In the genomic region with DNA sequence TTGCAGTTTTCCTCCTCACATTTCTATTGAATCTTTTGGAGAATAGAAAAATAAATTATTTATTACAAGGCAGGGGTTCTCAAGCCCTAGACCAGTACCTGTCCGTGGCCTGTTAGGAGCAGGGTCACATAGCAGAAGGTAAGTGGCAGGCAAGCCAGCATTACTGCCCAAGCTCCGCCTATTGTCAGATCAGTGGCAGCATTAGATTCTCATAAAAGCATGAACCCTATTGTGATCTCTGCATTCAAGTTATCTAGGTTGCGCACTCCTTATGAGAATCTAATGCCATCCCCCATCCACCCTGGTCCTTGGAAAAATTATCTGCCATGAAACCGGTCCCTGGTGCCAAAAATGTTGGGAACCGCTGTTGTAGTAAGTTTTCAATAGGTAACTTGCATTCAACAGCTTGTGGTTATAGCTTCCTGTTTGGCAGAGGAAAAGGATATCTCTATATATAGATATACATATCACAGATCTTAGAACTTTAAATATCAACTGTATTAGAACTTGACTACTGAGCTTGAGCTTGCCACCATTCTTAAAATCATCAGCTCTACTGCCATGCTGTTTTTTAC, we compare ENCODE assay signal across 31 cellular contexts.
A peak's percentile ranks its signal among the peaks of the same experiment; 100 is the strongest.
DNase-seq lines count a peak whose midpoint lies in the region; ATAC-seq and TF ChIP-seq lines count a peak whose summit lies in the region.
"Had no signal": no experiment of that assay in that cellular context is flagged by ENCODE, and none has a peak within 500 bp of the region (broad histone marks: within the 10 kb centered on the region; RNA-seq: fewer than 3 reads in every experiment).

No MANE protein-coding gene starts in this region.

- peak overlapping the region; percentile 74 for H3K4me3 Mint-ChIP-seq in activated naive CD8-positive, alpha-beta T cell treated with anti-CD3 and anti-CD28 coated beads, Interleukin-2, amount 10 ng/mL, durations not matched to agents 7 days and 5 days
- H3K4me3 Mint-ChIP-seq in activated naive CD8-positive, alpha-beta T cell treated with anti-CD3 and anti-CD28 coated beads, Interleukin-2, amount 50 U/mL, for 24 hours = no peak overlapping the region
- peak overlapping the region; percentile 76 for H3K4me3 Mint-ChIP-seq in T-helper 2 cell treated with Interferon-gamma antibody and Interleukin-4, amounts not matched to agents 5 μg/mL and 100 μg/mL, for 36 hours
- H3K4me3 Mint-ChIP-seq: activated T-cell treated with anti-CD3 and anti-CD28 coated beads, Interleukin-2, amount 50 U/mL, for 72 hours; central memory CD8-positive, alpha-beta T cell; neural crest cell; stimulated activated memory B cell treated with anti-CD40 and anti-IgM and Interleukin-4, amounts not matched to agents 10 μg/mL and 1 μg/mL and 100 μg/mL, for 72 hours had no signal

- H3K9me3 Mint-ChIP-seq in activated naive CD8-positive, alpha-beta T cell treated with anti-CD3 and anti-CD28 coated beads, Interleukin-2, amount 10 ng/mL, durations not matched to agents 7 days and 5 days = peaks cover 8% of the 10 kb centered on the region
- peaks cover 5% of the 10 kb centered on the region for H3K9me3 Mint-ChIP-seq in activated naive CD8-positive, alpha-beta T cell treated with anti-CD3 and anti-CD28 coated beads, Interleukin-2, amount 50 U/mL, for 24 hours
- peaks cover 21% of the 10 kb centered on the region for H3K9me3 Mint-ChIP-seq in T-helper 2 cell treated with Interferon-gamma antibody and Interleukin-4, amounts not matched to agents 5 μg/mL and 100 μg/mL, for 36 hours

- H3K27ac Mint-ChIP-seq in activated naive CD8-positive, alpha-beta T cell treated with anti-CD3 and anti-CD28 coated beads, Interleukin-2, amount 10 ng/mL, durations not matched to agents 7 days and 5 days = peak overlapping the region; percentile 59
- H3K27ac Mint-ChIP-seq in activated naive CD8-positive, alpha-beta T cell treated with anti-CD3 and anti-CD28 coated beads, Interleukin-2, amount 50 U/mL, for 24 hours = no peak overlapping the region
- H3K27ac Mint-ChIP-seq in T-helper 2 cell treated with Interferon-gamma antibody and Interleukin-4, amounts not matched to agents 5 μg/mL and 100 μg/mL, for 36 hours = peak overlapping the region; percentile 58
- H3K27ac Mint-ChIP-seq: activated T-cell treated with anti-CD3 and anti-CD28 coated beads, Interleukin-2, amount 50 U/mL, for 72 hours; stimulated activated memory B cell treated with anti-CD40 and anti-IgM and Interleukin-4, amounts not matched to agents 10 μg/mL and 1 μg/mL and 100 μg/mL, for 72 hours had no signal

- no peak for DNase-seq in activated naive CD8-positive, alpha-beta T cell treated with anti-CD3 and anti-CD28 coated beads, Interleukin-2, amount 10 ng/mL, durations not matched to agents 7 days and 5 days
- DNase-seq in activated naive CD8-positive, alpha-beta T cell treated with anti-CD3 and anti-CD28 coated beads, Interleukin-2, amount 50 U/mL, for 24 hours = no peak
- peak; percentile 36 to 38 for DNase-seq in Kasumi-1 (lab: John Stamatoyannopoulos, UW)
- no peak for DNase-seq in T-helper 2 cell treated with Interferon-gamma antibody and Interleukin-4, amounts not matched to agents 5 μg/mL and 100 μg/mL, for 36 hours (ENCODE audit: low spot score)
- no peak for DNase-seq in dorsolateral prefrontal cortex
- DNase-seq in SK-N-DZ (ENCODE audit: low spot score) = no peak
- DNase-seq in NCI-H1694 treated with DMSO at 0.1 percent for 48 hours (lab: John Stamatoyannopoulos, UW) = no peak
- DNase-seq: activated CD4-positive, CD25-positive, alpha-beta regulatory T cell; activated naive CD4-positive, alpha-beta T cell treated with anti-CD3 and anti-CD28 coated beads, Interleukin-2, amount 50 U/mL, for 16 hours; activated T-cell treated with anti-CD3 and anti-CD28 coated beads, Interleukin-2, amount 50 U/mL, for 72 hours; foreskin keratinocyte; GDM1; H7; left ventricle myocardium inferior; MG63; mucosa of descending colon; NCI-H187; NCI-H2227 treated with DMSO at 0.1 percent for 48 hours; NCI-H748 treated with DMSO at 0.1 percent for 48 hours; PC-3; Right ventricle myocardium superior; uterus had no signal

- no peak overlapping the region for H3K27ac ChIP-seq in dorsolateral prefrontal cortex
- H3K27ac ChIP-seq: HL-60, left ventricle myocardium inferior, prostate gland, suprapubic skin, uterus had no signal

- no peak overlapping the region for H3K4me3 ChIP-seq in dorsolateral prefrontal cortex
- H3K4me3 ChIP-seq: left ventricle myocardium inferior, MG63, mucosa of descending colon, prostate gland, skin epidermis, suprapubic skin, uterus had no signal

- peaks cover 10% of the 10 kb centered on the region for H3K36me3 Mint-ChIP-seq in activated naive CD8-positive, alpha-beta T cell treated with anti-CD3 and anti-CD28 coated beads, Interleukin-2, amount 10 ng/mL, durations not matched to agents 7 days and 5 days
- H3K36me3 Mint-ChIP-seq in activated naive CD8-positive, alpha-beta T cell treated with anti-CD3 and anti-CD28 coated beads, Interleukin-2, amount 50 U/mL, for 24 hours (ENCODE audit: low read depth) = no peaks in the 10 kb centered on the region
- H3K36me3 Mint-ChIP-seq in T-helper 2 cell treated with Interferon-gamma antibody and Interleukin-4, amounts not matched to agents 5 μg/mL and 100 μg/mL, for 36 hours (ENCODE audit: low read depth) = peaks cover 5% of the 10 kb centered on the region
- H3K36me3 Mint-ChIP-seq: stimulated activated memory B cell treated with anti-CD40 and anti-IgM and Interleukin-4, amounts not matched to agents 10 μg/mL and 1 μg/mL and 100 μg/mL, for 72 hours had no signal

- no peaks in the 10 kb centered on the region for H3K27me3 ChIP-seq in dorsolateral prefrontal cortex
- H3K27me3 ChIP-seq: foreskin keratinocyte, MG63, suprapubic skin, uterus had no signal

- POLR2A ChIA-PET in activated naive CD8-positive, alpha-beta T cell treated with anti-CD3 and anti-CD28 coated beads, Interleukin-2, amount 10 ng/mL, durations not matched to agents 7 days and 5 days (lab: Charles Lee) = no interaction called here

- intact Hi-C loops in dorsolateral prefrontal cortex (cut with DNase I) = no loop called here

- ATAC-seq in activated naive CD8-positive, alpha-beta T cell treated with anti-CD3 and anti-CD28 coated beads, Interleukin-2, amount 10 ng/mL, durations not matched to agents 7 days and 5 days (ENCODE audit: low read depth) = peak; percentile 89
- ATAC-seq in activated naive CD8-positive, alpha-beta T cell treated with anti-CD3 and anti-CD28 coated beads, Interleukin-2, amount 50 U/mL, for 24 hours = no peak
- no peak for ATAC-seq in GM19463 (IDR thresholded peaks at IDR 0.05; ENCODE audit: unreplicated experiment)
- ATAC-seq: activated T-cell treated with anti-CD3 and anti-CD28 coated beads, Interleukin-2, amount 50 U/mL, for 72 hours; foreskin keratinocyte; HepG2; mucosa of descending colon; PC-3; stimulated activated memory B cell treated with anti-CD40 and anti-IgM and Interleukin-4, amounts not matched to agents 10 μg/mL and 1 μg/mL and 100 μg/mL, for 72 hours had no signal

- TF ChIP-seq CTCF in dorsolateral prefrontal cortex (IDR thresholded peaks at IDR 0.05 in 54 of 56, conservative IDR thresholded peaks at IDR 0.05 in 2 of 56; ENCODE audit: low read depth in 1 of 56, partially characterized antibody in 56 of 56) = no peak

- peaks cover 9% of the 10 kb centered on the region for H3K27me3 Mint-ChIP-seq in activated naive CD8-positive, alpha-beta T cell treated with anti-CD3 and anti-CD28 coated beads, Interleukin-2, amount 10 ng/mL, durations not matched to agents 7 days and 5 days
- H3K27me3 Mint-ChIP-seq in activated naive CD8-positive, alpha-beta T cell treated with anti-CD3 and anti-CD28 coated beads, Interleukin-2, amount 50 U/mL, for 24 hours = no peaks in the 10 kb centered on the region
- peaks cover 15% of the 10 kb centered on the region for H3K27me3 Mint-ChIP-seq in T-helper 2 cell treated with Interferon-gamma antibody and Interleukin-4, amounts not matched to agents 5 μg/mL and 100 μg/mL, for 36 hours (ENCODE audit: low read depth)
- H3K27me3 Mint-ChIP-seq: central memory CD8-positive, alpha-beta T cell; stimulated activated memory B cell treated with anti-CD40 and anti-IgM and Interleukin-4, amounts not matched to agents 10 μg/mL and 1 μg/mL and 100 μg/mL, for 72 hours had no signal

- peaks cover 14% of the 10 kb centered on the region for H3K4me1 Mint-ChIP-seq in activated naive CD8-positive, alpha-beta T cell treated with anti-CD3 and anti-CD28 coated beads, Interleukin-2, amount 10 ng/mL, durations not matched to agents 7 days and 5 days
- peaks cover 10% of the 10 kb centered on the region for H3K4me1 Mint-ChIP-seq in activated naive CD8-positive, alpha-beta T cell treated with anti-CD3 and anti-CD28 coated beads, Interleukin-2, amount 50 U/mL, for 24 hours
- H3K4me1 Mint-ChIP-seq in T-helper 2 cell treated with Interferon-gamma antibody and Interleukin-4, amounts not matched to agents 5 μg/mL and 100 μg/mL, for 36 hours (ENCODE audit: low read depth) = peaks cover 19% of the 10 kb centered on the region
- H3K4me1 Mint-ChIP-seq: stimulated activated memory B cell treated with anti-CD40 and anti-IgM and Interleukin-4, amounts not matched to agents 10 μg/mL and 1 μg/mL and 100 μg/mL, for 72 hours had no signal

Comparison
In these comparisons a context has a peak if more than half of its experiments do, and no peak if none do; other contexts are left out.
1. DNase-seq: peak in Kasumi-1 (2 of 2); none in activated naive CD8-positive, alpha-beta T cell treated with anti-CD3 and anti-CD28 coated beads, Interleukin-2, amount 10 ng/mL, durations not matched to agents 7 days and 5 days (single experiment), activated naive CD8-positive, alpha-beta T cell treated with anti-CD3 and anti-CD28 coated beads, Interleukin-2, amount 50 U/mL, for 24 hours (single experiment), T-helper 2 cell treated with Interferon-gamma antibody and Interleukin-4, amounts not matched to agents 5 μg/mL and 100 μg/mL, for 36 hours (single experiment), dorsolateral prefrontal cortex (0 of 10), SK-N-DZ (single experiment) and NCI-H1694 treated with DMSO at 0.1 percent for 48 hours (single experiment).